In the genomic region with DNA sequence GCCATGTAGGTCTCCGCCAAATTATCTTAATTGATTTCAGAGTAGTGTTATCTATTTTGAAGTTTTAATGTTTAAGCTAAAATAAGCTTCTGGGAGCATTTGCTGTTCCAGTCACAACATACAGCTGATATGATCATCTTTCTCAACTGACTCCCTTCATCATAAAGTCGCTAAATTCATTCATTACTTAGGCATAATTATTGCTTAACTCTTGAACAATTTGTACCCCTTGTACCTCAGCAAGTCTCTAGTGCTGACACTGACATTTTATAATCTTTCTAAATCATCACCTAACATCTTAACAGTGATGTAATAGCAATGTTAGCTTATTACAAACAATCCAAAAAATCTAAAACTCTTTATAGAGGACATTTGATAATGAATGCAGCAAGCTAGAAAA, we compare ENCODE assay signal across 18 cellular contexts. TPM values are rescaled to one million over a fixed set of nuclear protein-coding genes. Genes with fewer than 3 reads are reported as not detected.
"Had no signal": no experiment of that assay in that cellular context is flagged by ENCODE, and none has a peak within 500 bp of the region (broad histone marks: within the 10 kb centered on the region; RNA-seq: fewer than 3 reads in every experiment).

No MANE protein-coding gene starts in this region.

- H3K4me1 Mint-ChIP-seq: T-cell had no signal

- H3K9me3 Mint-ChIP-seq: T-cell had no signal

- H3K9me2 ChIP-seq: SK-N-SH had no signal

- H3K4me3 Mint-ChIP-seq: T-cell had no signal

- H3K4me2 ChIP-seq: SK-N-SH had no signal

- H3K36me3 Mint-ChIP-seq: T-cell had no signal

- ATAC-seq: Panc1, PC-3, T-cell had no signal

- H3K27ac Mint-ChIP-seq: T-cell had no signal

- DNase-seq: Kasumi-1, KG1, NCI-H1436 treated with DMSO at 0.1 percent for 48 hours, NCI-H2171, NCI-H226, NCI-H446, NCI-H510A, NCI-H524 treated with DMSO at 0.1 percent for 48 hours, PC-3, SHP77, SK-N-SH, SW 1271, T-cell had no signal

- H3K9me3 ChIP-seq: SK-N-SH had no signal

- H3K9ac ChIP-seq: SK-N-SH had no signal

- H3K27ac ChIP-seq: RWPE1 had no signal

RNA-seq across cellular contexts. Expression of gene WNT16, which starts 54.3 kb away (rescaled TPM):
- total RNA-seq: HT1080, OCI-LY7, PC-3, SK-MEL-5 had no signal
